In genomic region chr16:75433732-75434413, GRCh38 we compare ENCODE assay signal across 8 cellular contexts. TPM values are rescaled to one million over a fixed set of nuclear protein-coding genes. Genes with fewer than 3 reads are reported as not detected.
DNase-seq lines count a peak whose midpoint lies in the region; ATAC-seq and TF ChIP-seq lines count a peak whose summit lies in the region.

No MANE protein-coding gene starts in this region.

- H3K36me3 Mint-ChIP-seq in GM23338 (ENCODE audit: low read depth) (peaks cover 17% of the 10 kb centered on the region), immature natural killer cell (no peaks in the 10 kb centered on the region)

- peak overlapping the region; percentile 16; the same call in 1 of the 2 replicates for H2AFZ ChIP-seq in GM23338
- peak overlapping the region; percentile 97 for H2AFZ ChIP-seq in mammary epithelial cell (ENCODE audit: low read depth, low read length)

- H3K4me2 ChIP-seq in GM23338 (peak overlapping the region; percentile 79), mammary epithelial cell (ENCODE audit: insufficient read depth, low read depth, low read length) (peak overlapping the region; percentile 93)

- peaks cover 5% of the 10 kb centered on the region; the same call in 1 of the 2 replicates for H3K4me1 ChIP-seq in GM23338 (ENCODE audit: insufficient read depth)
- H3K4me1 ChIP-seq in mammary epithelial cell (ENCODE audit: insufficient read depth, low read length): peaks cover 7% of the 10 kb centered on the region

- H3K4me3 ChIP-seq in GM23338: peak overlapping the region; percentile 58
- H3K4me3 ChIP-seq in mammary epithelial cell (replicated peaks in 1 of 3; ENCODE audit: insufficient read depth in 1 of 3, low read depth in 2 of 3, low read length in 3 of 3): peak overlapping the region; percentile 89 to 98 (median 89)
- peak overlapping the region; percentile 72 to 99 (median 88) for H3K4me3 ChIP-seq in skin epidermis

- H3K9me3 Mint-ChIP-seq in GM23338 (peaks cover 5% of the 10 kb centered on the region; the same call in 2 of the 3 replicates), immature natural killer cell (no peaks in the 10 kb centered on the region)

- peak overlapping the region; percentile 95 for H3K9ac ChIP-seq in mammary epithelial cell (ENCODE audit: insufficient read depth, low read length)

- peaks cover 3% of the 10 kb centered on the region; the same call in 1 of the 2 replicates for H3K9me2 ChIP-seq in GM23338 (ENCODE audit: insufficient read depth)

- no peaks in the 10 kb centered on the region for H3K9me3 ChIP-seq in mammary epithelial cell (replicated peaks; ENCODE audit: insufficient read depth, low read length)

- ATAC-seq in GM23338: peak; percentile 73

- peaks cover 27% of the 10 kb centered on the region for H4K20me1 ChIP-seq in GM23338 (replicated peaks; ENCODE audit: insufficient read depth)
- no peaks in the 10 kb centered on the region for H4K20me1 ChIP-seq in mammary epithelial cell (ENCODE audit: insufficient read depth, low read length)

- H3K4me1 Mint-ChIP-seq in GM23338 (peaks cover 11% of the 10 kb centered on the region), immature natural killer cell (peaks cover 24 to 27% of the 10 kb centered on the region in 2 donors)

- H3K27ac Mint-ChIP-seq in GM23338 (peak overlapping the region; percentile 96), immature natural killer cell (peak overlapping the region; percentile 95 to 98 (median 96))

- intact Hi-C loops in mammary epithelial cell (cut with micrococcal nuclease): loop anchor here (2.0 to 5.0 kb wide), 2 partner anchors 31 to 188 kb away; partner anchors contain the start of genes ADAT1 and TMEM170A

- H3K27me3 ChIP-seq in GM23338 (ENCODE audit: insufficient read depth) (no peaks in the 10 kb centered on the region), mammary epithelial cell (ENCODE audit: insufficient read depth, low read length) (no peaks in the 10 kb centered on the region)

- WGBS in mammary epithelial cell (ENCODE audit: low coverage, missing lambda C conversion rate): 3% methylated on average over 29 of the region's 32 CpGs

- H3K4me3 Mint-ChIP-seq in GM23338 (peak overlapping the region; percentile 78), immature natural killer cell (peak overlapping the region; percentile 89 to 94 (median 93))

- DNase-seq in activated CD8-positive, alpha-beta memory T cell treated with anti-CD3 and anti-CD28 coated beads for 48 hours (ENCODE audit: low read depth in 2 of 3, low spot score in 2 of 3): peak in 2 of 3 experiments; percentile 5 to 40
- DNase-seq in activated CD8-positive, alpha-beta memory T cell treated with anti-CD3 and anti-CD28 coated beads, Interleukin-2, amount 50 U/mL, for 4 hours: no peak
- DNase-seq in GM23338 (ENCODE audit: low spot score): peak; percentile 89
- peak; percentile 90 for DNase-seq in KG1 (lab: John Stamatoyannopoulos, UW)
- DNase-seq in RPMI7951 (ENCODE audit: low read depth): peak; percentile 90
- peak; percentile 90 for DNase-seq in mammary epithelial cell
- peak; percentile 81 to 87 (median 85) for DNase-seq in immature natural killer cell

- TF ChIP-seq CTCF in GM23338 (conservative IDR thresholded peaks at IDR 0.05; ENCODE audit: low read depth in 2 of 2): no peak
- no peak for TF ChIP-seq CTCF in mammary epithelial cell (conservative IDR thresholded peaks at IDR 0.05 in 1 of 2, IDR thresholded peaks at IDR 0.05 in 1 of 2; ENCODE audit: extremely low read depth in 1 of 2, insufficient read depth in 1 of 2, low read depth in 1 of 2, low read length in 2 of 2)

- H3K27me3 Mint-ChIP-seq in GM23338 (ENCODE audit: insufficient read depth, low read depth, poor library complexity) (peaks cover 10% of the 10 kb centered on the region), immature natural killer cell (ENCODE audit: low read depth in 3 of 3) (peaks cover 8 to 13% (median 13%) of the 10 kb centered on the region in 3 donors)

- BruUV-seq in mammary epithelial cell (replicated peaks; lab: Mats Ljungman, UMichigan): TSS peak; percentile 85

- H3F3A ChIP-seq in GM23338 (replicated peaks; ENCODE audit: low read depth): peaks cover 3% of the 10 kb centered on the region

- in situ Hi-C loops in mammary epithelial cell (cut with MboI; ENCODE audit: low sequenced_read_pairs in 2 of 2): no loop called here

- CTCF ChIA-PET in mammary epithelial cell (lab: Charles Lee; ENCODE audit: low non-redundant PET): interaction anchor here (0.8 kb wide), 1 partner anchor 116 kb away, joined by 3 read pairs; no protein-coding TSS in a partner anchor

- dilution Hi-C loops in mammary epithelial cell (cut with HindIII; ENCODE audit: low sequenced_read_pairs): no loop called here

- H3K36me3 ChIP-seq in GM23338 (ENCODE audit: insufficient read depth): no peaks in the 10 kb centered on the region
- H3K36me3 ChIP-seq in mammary epithelial cell (ENCODE audit: insufficient read depth, low read length): no peaks in the 10 kb centered on the region

- peak overlapping the region; percentile 94 for H3K27ac ChIP-seq in GM23338 (ENCODE audit: low read depth)
- H3K27ac ChIP-seq in mammary epithelial cell (ENCODE audit: insufficient read depth, low read depth, low read length): peak overlapping the region; percentile 96
- peak overlapping the region; percentile 47 to 99 (median 92) for H3K27ac ChIP-seq in skin epidermis

- H3K79me2 ChIP-seq in GM23338 (replicated peaks; ENCODE audit: insufficient read depth) (peaks cover 39% of the 10 kb centered on the region), mammary epithelial cell (ENCODE audit: insufficient read depth, low read length) (peaks cover 43% of the 10 kb centered on the region)

TF ChIP-seq in GM23338, 12 proteins besides CTCF, POLR2A, EP300 and RAD21:
- TF ChIP-seq ETS1 (IDR thresholded peaks at IDR 0.05) (no peak), CREB1 (CRISPR knock-in tag; IDR thresholded peaks at IDR 0.05; ENCODE audit: low read depth) (peak; percentile 49)
TF ChIP-seq in GM23338: peak in this region for 1.

RNA-seq across cellular contexts. Expression of gene CFDP1, which starts 0.6 kb away (rescaled TPM):
- 89.9 and 90.3 TPM in 2 replicates for total RNA-seq in GM23338 (2014; rRNA removed; shearing (Covaris generic))
- polyA plus RNA-seq in GM23338 (2016; fragmentation: Nextera tagmentation; extraction: Ambion mirVana) (199 and 224 TPM in 2 replicates), mammary epithelial cell (18.1 TPM), immature natural killer cell (10 to 100 TPM; 30.9 to 38.8 (median 32.6) TPM)
- 82.6 and 86.9 TPM in 2 replicates for total RNA-seq in RPMI7951 (2014; rRNA removed; shearing (Covaris generic))
- 10 to 100 TPM; 18.0 to 35.9 TPM for total RNA-seq in mammary epithelial cell
- polyA minus RNA-seq in mammary epithelial cell: 44.1 TPM

RNA-seq across cellular contexts. Expression of gene TMEM170A, which starts 30.6 kb away (rescaled TPM):
- total RNA-seq in GM23338 (2014; rRNA removed; shearing (Covaris generic)): 68.5 and 72.0 TPM in 2 replicates
- 28.5 and 31.0 TPM in 2 replicates for polyA plus RNA-seq in GM23338 (2016; fragmentation: Nextera tagmentation; extraction: Ambion mirVana)
- total RNA-seq in RPMI7951 (2014; rRNA removed; shearing (Covaris generic)): 14.2 and 19.6 TPM in 2 replicates
- 10 to 100 TPM; 12.5 to 15.6 TPM for total RNA-seq in mammary epithelial cell
- 12.2 TPM for polyA plus RNA-seq in mammary epithelial cell
- 33.8 TPM for polyA minus RNA-seq in mammary epithelial cell
- 10 to 100 TPM; 20.0 to 29.5 (median 29.2) TPM for polyA plus RNA-seq in immature natural killer cell
